In the genomic region with DNA sequence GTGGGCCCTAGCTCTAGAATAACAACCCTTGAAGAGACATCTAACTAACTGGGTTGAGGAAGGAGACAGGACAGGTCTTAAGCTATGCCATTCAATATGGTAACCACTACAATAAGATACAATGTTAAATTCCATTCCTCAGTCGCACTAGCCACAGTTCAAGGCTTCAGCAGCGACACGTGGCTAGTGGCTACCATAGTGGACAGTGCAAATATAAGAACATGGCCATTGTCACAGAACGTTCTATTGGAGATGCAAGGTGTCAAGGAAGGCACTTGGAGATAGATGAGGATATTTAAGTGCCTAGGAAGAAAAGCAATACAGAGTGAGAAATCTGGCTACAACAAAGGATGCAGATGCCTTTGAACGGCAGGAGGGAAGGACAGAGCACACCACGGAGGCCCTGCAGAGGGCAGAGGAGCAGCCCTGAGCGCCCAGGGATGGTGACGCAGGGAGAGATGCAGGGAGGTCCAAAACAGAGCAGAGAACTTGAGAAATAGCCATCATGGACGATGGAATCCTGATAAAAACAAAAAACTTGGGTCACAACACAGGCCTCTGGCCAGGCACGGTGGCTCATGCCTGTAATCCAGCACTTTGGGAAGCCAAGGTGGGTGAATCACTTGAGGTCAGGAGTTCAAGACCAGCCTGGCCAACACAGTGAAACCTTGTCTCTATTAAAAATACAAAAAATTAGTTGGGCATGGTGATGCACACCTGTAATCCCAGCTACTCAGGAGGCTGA, we compare ENCODE assay signal across 31 cellular contexts.
DNase-seq lines count a peak whose midpoint lies in the region; ATAC-seq and TF ChIP-seq lines count a peak whose summit lies in the region.
"Had no signal": no experiment of that assay in that cellular context is flagged by ENCODE, and none has a peak within 500 bp of the region (broad histone marks: within the 10 kb centered on the region; RNA-seq: fewer than 3 reads in every experiment).

No MANE protein-coding gene starts in this region.

- TF ChIP-seq CTCF in CD8-positive, alpha-beta T cell (IDR thresholded peaks at IDR 0.05): no peak
- no peak for TF ChIP-seq CTCF in adrenal gland (IDR thresholded peaks at IDR 0.05)
- no peak for TF ChIP-seq CTCF in gastroesophageal sphincter (IDR thresholded peaks at IDR 0.05)

- H3K27ac Mint-ChIP-seq in T-helper 1 cell treated with Interleukin-12 subunit alpha and Interleukin-12 subunit beta and Interleukin-4 antibody, amounts not matched to agents 30 μg/mL and 1 μg/mL, for 36 hours: peak overlapping the region; percentile 43
- H3K27ac Mint-ChIP-seq in CD8-positive, alpha-beta T cell: peak overlapping the region; percentile 73
- H3K27ac Mint-ChIP-seq in naive thymus-derived CD8-positive, alpha-beta T cell: peak overlapping the region in 6 of 10 donors; percentile 15 to 67 (median 24)
- H3K27ac Mint-ChIP-seq: HFFc6 had no signal

- intact Hi-C loops in CD8-positive, alpha-beta T cell (cut with DNase I, micrococcal nuclease): no loop called here
- intact Hi-C loops in adrenal gland (cut with DNase I): loop anchor here in 1 of 2 donors (10.0 kb wide), 1 partner anchor 169 kb away; no protein-coding TSS in a partner anchor
- intact Hi-C loops in Right ventricle myocardium superior (cut with DNase I): no loop called here

- H3K4me3 ChIP-seq in CD8-positive, alpha-beta T cell (ENCODE audit: low read depth, low read length): no peak overlapping the region
- H3K4me3 ChIP-seq in adrenal gland (no peak overlapping the region), gastroesophageal sphincter (no peak overlapping the region)
- H3K4me3 ChIP-seq: colonic mucosa, suprapubic skin had no signal

- no peak overlapping the region for H3K4me3 Mint-ChIP-seq in T-helper 1 cell treated with Interleukin-12 subunit alpha and Interleukin-12 subunit beta and Interleukin-4 antibody, amounts not matched to agents 30 μg/mL and 1 μg/mL, for 36 hours
- no peak overlapping the region for H3K4me3 Mint-ChIP-seq in CD8-positive, alpha-beta T cell
- peak overlapping the region in 1 of 10 donors; percentile 54 for H3K4me3 Mint-ChIP-seq in naive thymus-derived CD8-positive, alpha-beta T cell
- H3K4me3 Mint-ChIP-seq: CD14-positive monocyte, HFFc6 had no signal

- CTCF ChIA-PET in CD8-positive, alpha-beta T cell (lab: Charles Lee): interaction anchor here (1.4 to 7.7 kb wide), 2 partner anchors 11 to 167 kb away, joined by 4 to 44 read pairs; no protein-coding TSS in a partner anchor

- no peaks in the 10 kb centered on the region for H3K9me3 Mint-ChIP-seq in T-helper 1 cell treated with Interleukin-12 subunit alpha and Interleukin-12 subunit beta and Interleukin-4 antibody, amounts not matched to agents 30 μg/mL and 1 μg/mL, for 36 hours
- no peaks in the 10 kb centered on the region for H3K9me3 Mint-ChIP-seq in CD8-positive, alpha-beta T cell
- H3K9me3 Mint-ChIP-seq in naive thymus-derived CD8-positive, alpha-beta T cell: no peaks in the 10 kb centered on the region
- H3K9me3 Mint-ChIP-seq: CD14-positive monocyte, HFFc6 had no signal

- no peak for ATAC-seq in CD8-positive, alpha-beta T cell
- no peak for ATAC-seq in naive thymus-derived CD8-positive, alpha-beta T cell
- ATAC-seq in HG03521 (IDR thresholded peaks at IDR 0.05; ENCODE audit: unreplicated experiment) (no peak), gastroesophageal sphincter (no peak), Right ventricle myocardium superior (ENCODE audit: poor library complexity) (no peak)
- ATAC-seq: left cardiac atrium, PC-3, Right ventricle myocardium inferior, sciatic nerve had no signal

- POLR2A ChIA-PET in CD8-positive, alpha-beta T cell (lab: Charles Lee): interaction anchor here (1.5 kb wide), 1 partner anchor 13 kb away, joined by 4 read pairs; no protein-coding TSS in a partner anchor
- POLR2A ChIA-PET in naive thymus-derived CD8-positive, alpha-beta T cell (lab: Charles Lee): interaction anchor here (0.6 kb wide), 1 partner anchor 797 kb away, joined by 3 read pairs; no protein-coding TSS in a partner anchor

- TF ChIP-seq POLR2A in adrenal gland (IDR thresholded peaks at IDR 0.05) (no peak), gastroesophageal sphincter (IDR thresholded peaks at IDR 0.05) (no peak)

- DNase-seq in T-helper 1 cell: no peak
- DNase-seq in CD8-positive, alpha-beta T cell: no peak
- peak in 4 of 7 donors; percentile 46 to 54 (median 49) for DNase-seq in adrenal gland
- no peak for DNase-seq in naive thymus-derived CD8-positive, alpha-beta T cell
- no peak for DNase-seq in Right ventricle myocardium superior
- DNase-seq: activated CD4-positive, alpha-beta T cell treated with anti-CD3 and anti-CD28 coated beads, Interleukin-2, amount 50 U/mL, for 4 hours; activated CD8-positive, alpha-beta memory T cell treated with anti-CD3 and anti-CD28 coated beads, Interleukin-2, amount 50 U/mL, for 4 hours; colonic mucosa; effector CD8-positive, alpha-beta T cell; erythroblast; foreskin fibroblast; HFFc6; hippocampal formation; left cardiac atrium; mammary epithelial cell; NCI-H1092 treated with DMSO at 0.1 percent for 48 hours; NCI-H187; NCI-H2171 treated with DMSO at 0.1 percent for 48 hours; NCI-H526; NK-92 treated with Interleukin-12 subunit alpha and Interleukin-12 subunit beta, amount 100 ng/mL, for 24 hours; PC-3; stimulated activated CD4-positive, alpha-beta T cell treated with anti-CD3 and anti-CD28 coated beads, Interleukin-12 subunit alpha, Interleukin-12 subunit beta, amount 100 ng/mL, for 4 hours; stimulated activated CD4-positive, alpha-beta T cell treated with anti-CD3 and anti-CD28 coated beads, Interleukin-4, amount 100 ng/mL, for 1 hour had no signal

- peaks cover 2% of the 10 kb centered on the region for H3K4me1 Mint-ChIP-seq in T-helper 1 cell treated with Interleukin-12 subunit alpha and Interleukin-12 subunit beta and Interleukin-4 antibody, amounts not matched to agents 30 μg/mL and 1 μg/mL, for 36 hours (ENCODE audit: low read depth)
- H3K4me1 Mint-ChIP-seq in CD8-positive, alpha-beta T cell (ENCODE audit: low read depth): no peaks in the 10 kb centered on the region
- H3K4me1 Mint-ChIP-seq in naive thymus-derived CD8-positive, alpha-beta T cell: peaks cover 0 to 11% (median 4%) of the 10 kb centered on the region in 4 donors
- H3K4me1 Mint-ChIP-seq: CD14-positive monocyte had no signal

- H3K27ac ChIP-seq in CD8-positive, alpha-beta T cell (ENCODE audit: low read depth, low read length): no peak overlapping the region
- H3K27ac ChIP-seq in adrenal gland (no peak overlapping the region), gastroesophageal sphincter (no peak overlapping the region)
- H3K27ac ChIP-seq: 22Rv1, colonic mucosa, suprapubic skin had no signal

- no peak for TF ChIP-seq EP300 in gastroesophageal sphincter (IDR thresholded peaks at IDR 0.05)

- no peaks in the 10 kb centered on the region for H3K27me3 Mint-ChIP-seq in T-helper 1 cell treated with Interleukin-12 subunit alpha and Interleukin-12 subunit beta and Interleukin-4 antibody, amounts not matched to agents 30 μg/mL and 1 μg/mL, for 36 hours (ENCODE audit: low read depth)
- no peaks in the 10 kb centered on the region for H3K27me3 Mint-ChIP-seq in CD8-positive, alpha-beta T cell (ENCODE audit: low read depth)
- H3K27me3 Mint-ChIP-seq in naive thymus-derived CD8-positive, alpha-beta T cell: no peaks in the 10 kb centered on the region

- 79 to 83% (median 82%) methylated on average over 9 to 10 of the region's 10 CpGs for WGBS in adrenal gland, 4 donors
- 76 to 89% methylated on average over 8 to 10 of the region's 10 CpGs for WGBS in gastroesophageal sphincter (ENCODE audit: low coverage in 1 of 2), 2 donors

- H3K27me3 ChIP-seq in CD8-positive, alpha-beta T cell (ENCODE audit: insufficient read depth, low read length): no peaks in the 10 kb centered on the region
- H3K27me3 ChIP-seq in adrenal gland: no peaks in the 10 kb centered on the region
- H3K27me3 ChIP-seq in gastroesophageal sphincter: no peaks in the 10 kb centered on the region
- H3K27me3 ChIP-seq: colonic mucosa, suprapubic skin had no signal

- H3K4me1 ChIP-seq in CD8-positive, alpha-beta T cell (ENCODE audit: insufficient read depth, low read length): no peaks in the 10 kb centered on the region
- peaks cover 0 to 7% of the 10 kb centered on the region in 2 donors for H3K4me1 ChIP-seq in adrenal gland (replicated peaks in 1 of 2)
- peaks cover 0 to 6% (median 0%) of the 10 kb centered on the region in 3 donors for H3K4me1 ChIP-seq in gastroesophageal sphincter
- H3K4me1 ChIP-seq: colonic mucosa, suprapubic skin had no signal

- H3K36me3 ChIP-seq in CD8-positive, alpha-beta T cell (ENCODE audit: insufficient read depth, low read length): peaks cover 53% of the 10 kb centered on the region
- H3K36me3 ChIP-seq in adrenal gland (replicated peaks in 1 of 2) (peaks cover 0 to 85% of the 10 kb centered on the region in 2 donors), gastroesophageal sphincter (peaks cover 0 to 100% of the 10 kb centered on the region in 2 donors)

- no peaks in the 10 kb centered on the region for H3K9me3 ChIP-seq in CD8-positive, alpha-beta T cell (ENCODE audit: low read length)
- H3K9me3 ChIP-seq in adrenal gland (replicated peaks in 1 of 3): no peaks in the 10 kb centered on the region
- H3K9me3 ChIP-seq in gastroesophageal sphincter: no peaks in the 10 kb centered on the region
- H3K9me3 ChIP-seq: colonic mucosa, suprapubic skin had no signal

- peaks cover 31% of the 10 kb centered on the region for H3K36me3 Mint-ChIP-seq in T-helper 1 cell treated with Interleukin-12 subunit alpha and Interleukin-12 subunit beta and Interleukin-4 antibody, amounts not matched to agents 30 μg/mL and 1 μg/mL, for 36 hours (ENCODE audit: low read depth)
- H3K36me3 Mint-ChIP-seq in CD8-positive, alpha-beta T cell: peaks cover 48% of the 10 kb centered on the region
- peaks cover 10 to 40% (median 15%) of the 10 kb centered on the region in 3 donors for H3K36me3 Mint-ChIP-seq in naive thymus-derived CD8-positive, alpha-beta T cell

Comparison
In these comparisons a context has a peak if more than half of its experiments do, and no peak if none do; other contexts are left out.
1. DNase-seq: peak in adrenal gland (4 of 7); none in T-helper 1 cell (0 of 5), CD8-positive, alpha-beta T cell (0 of 7), naive thymus-derived CD8-positive, alpha-beta T cell (0 of 10) and Right ventricle myocardium superior (single experiment).
2. Peak in every context shown above with its lines, with median percentiles within 50 percentile points of each other: H3K27ac Mint-ChIP-seq.